In the genomic region with DNA sequence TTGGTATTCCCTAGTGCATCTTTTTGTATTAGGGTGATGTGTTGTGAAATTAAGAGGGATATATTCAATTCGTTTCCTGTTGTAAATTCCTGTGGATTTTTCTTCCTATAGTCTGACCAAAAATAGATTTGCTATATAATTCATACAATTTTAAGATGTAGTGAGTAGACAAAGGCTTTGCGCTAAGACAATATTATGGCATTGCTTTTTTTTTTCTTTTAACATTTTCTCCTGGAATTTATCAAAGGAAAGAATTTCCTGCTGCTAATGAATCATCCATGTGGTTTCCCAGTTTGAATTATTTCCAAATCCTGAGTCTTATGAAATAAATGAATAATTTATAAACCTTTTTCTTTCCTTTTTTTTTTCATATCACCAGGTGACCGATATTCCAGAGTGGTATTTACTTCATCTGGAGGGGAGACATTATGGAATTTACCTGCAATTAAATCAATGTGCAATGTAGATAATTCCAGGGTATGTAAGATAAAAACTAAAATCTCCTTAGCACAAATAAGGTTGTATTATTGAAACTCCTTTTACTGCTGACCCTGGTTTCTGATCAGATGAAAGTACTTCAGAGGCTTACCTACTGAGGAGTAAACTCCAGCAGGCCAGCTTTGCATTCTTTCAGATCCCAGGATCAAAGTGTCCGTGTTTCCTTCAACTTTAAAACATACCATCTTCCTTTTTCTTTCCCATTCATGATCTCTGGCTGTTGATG, we compare ENCODE assay signal across 13 cellular contexts.
DNase-seq lines count a peak whose midpoint lies in the region; ATAC-seq and TF ChIP-seq lines count a peak whose summit lies in the region.
"Had no signal": no experiment of that assay in that cellular context is flagged by ENCODE, and none has a peak within 500 bp of the region (broad histone marks: within the 10 kb centered on the region; RNA-seq: fewer than 3 reads in every experiment).

No MANE protein-coding gene starts in this region.

- ATAC-seq in GM18502 (IDR thresholded peaks at IDR 0.05; ENCODE audit: poor library complexity, unreplicated experiment): no peak

- DNase-seq in GM03348 (ENCODE audit: low spot score): peak; percentile 52
- peak in 1 of 2 experiments; percentile 49 for DNase-seq in SJSA1 (ENCODE audit: low read depth in 1 of 2, low spot score in 2 of 2)
- peak; percentile 79 for DNase-seq in fibroblast of peridontal ligament (ENCODE audit: extremely low read depth)
- DNase-seq in renal cortical epithelial cell (ENCODE audit: low read depth): peak; percentile 90
- no peak for DNase-seq in NCI-H82 (lab: John Stamatoyannopoulos, UW)
- DNase-seq in tibial nerve (ENCODE audit: low spot score in 2 of 2): no peak
- no peak for DNase-seq in NCI-H2227 (lab: John Stamatoyannopoulos, UW; ENCODE audit: unreplicated experiment)
- DNase-seq: anterior cingulate cortex; NCI-H1417; NK-92 treated with Interleukin-12 subunit alpha and Interleukin-12 subunit beta, amount 100 ng/mL, for 24 hours; T1000 had no signal

- peaks cover 18% of the 10 kb centered on the region for H3K4me1 ChIP-seq in SJSA1 (replicated peaks)
- peaks cover 0 to 20% (median 4%) of the 10 kb centered on the region in 4 donors for H3K4me1 ChIP-seq in tibial nerve

- H3K36me3 ChIP-seq in SJSA1: no peaks in the 10 kb centered on the region
- peaks cover 0 to 19% (median 0%) of the 10 kb centered on the region in 3 donors for H3K36me3 ChIP-seq in tibial nerve

- WGBS in tibial nerve, 2 donors: 66 to 74% methylated on average over 4 of the region's 4 CpGs

- no peaks in the 10 kb centered on the region for H3K27me3 ChIP-seq in SJSA1 (replicated peaks)
- H3K27me3 ChIP-seq in tibial nerve: no peaks in the 10 kb centered on the region
- H3K27me3 ChIP-seq: esophagus muscularis mucosa had no signal

- peak overlapping the region; percentile 56 for H3K27ac ChIP-seq in SJSA1
- peak overlapping the region in 2 of 4 donors; percentile 54 to 65 for H3K27ac ChIP-seq in tibial nerve

- TF ChIP-seq POLR2A in tibial nerve (IDR thresholded peaks at IDR 0.05): no peak

- no peaks in the 10 kb centered on the region for H3K9me3 ChIP-seq in SJSA1 (replicated peaks)
- no peaks in the 10 kb centered on the region for H3K9me3 ChIP-seq in tibial nerve
- H3K9me3 ChIP-seq: esophagus muscularis mucosa had no signal

- H3K4me3 ChIP-seq in SJSA1 (no peak overlapping the region), tibial nerve (no peak overlapping the region)
- H3K4me3 ChIP-seq: esophagus muscularis mucosa had no signal

- TF ChIP-seq EP300 in tibial nerve (IDR thresholded peaks at IDR 0.05): no peak

- no peak for TF ChIP-seq CTCF in tibial nerve (IDR thresholded peaks at IDR 0.05)

Comparison
In these comparisons a context has a peak if more than half of its experiments do, and no peak if none do; other contexts are left out.
1. DNase-seq: peak in GM03348 (single experiment), fibroblast of peridontal ligament (single experiment) and renal cortical epithelial cell (single experiment); none in NCI-H82 (single experiment), tibial nerve (0 of 2) and NCI-H2227 (single experiment).